ENCODE assay signal across 1 cellular context in genomic region chr21:35046880-35047229, GRCh38.
TF ChIP-seq lines count a peak whose summit lies in the region.

No MANE protein-coding gene starts in this region.

TF ChIP-seq in GM23338, 12 proteins besides CTCF, POLR2A, EP300 and RAD21 (continued from another document):
- TF ChIP-seq REST (IDR thresholded peaks at IDR 0.05; ENCODE audit: unreplicated experiment), result no peak
